32 cellular contexts compared by ENCODE assay signal in genomic region chr17:80466188-80466705, GRCh38. TPM values are rescaled to one million over a fixed set of nuclear protein-coding genes. Genes with fewer than 3 reads are reported as not detected.
"Had no signal": no experiment of that assay in that cellular context is flagged by ENCODE, and none has a peak within 500 bp of the region (broad histone marks: within the 10 kb centered on the region; RNA-seq: fewer than 3 reads in every experiment).

No MANE protein-coding gene starts in this region.

- H3K4me3 Mint-ChIP-seq: activated CD4-positive, alpha-beta memory T cell treated with anti-CD3 and anti-CD28 coated beads, Interleukin-2, amount 10 ng/mL, durations not matched to agents 7 days and 5 days; activated CD4-positive, alpha-beta T cell treated with anti-CD3 and anti-CD28 coated beads for 36 hours; activated CD4-positive, alpha-beta T cell treated with anti-CD3 and anti-CD28 coated beads, Interleukin-2, amount 10 ng/mL, durations not matched to agents 24 days and 14 days; activated naive CD4-positive, alpha-beta T cell treated with anti-CD3 and anti-CD28 coated beads, Interleukin-2, amount 10 ng/mL, durations not matched to agents 7 days and 5 days; activated naive CD8-positive, alpha-beta T cell treated with anti-CD3 and anti-CD28 coated beads, Interleukin-2, amount 10 ng/mL, durations not matched to agents 7 days and 5 days; activated T-cell treated with anti-CD3 and anti-CD28 coated beads, Interleukin-2, amount 50 U/mL, for 24 hours; activated T-cell treated with anti-CD3 and anti-CD28 coated beads, Interleukin-2, amount 50 U/mL, for 72 hours; T-helper 17 cell; T-helper 2 cell treated with Interferon-gamma antibody and Interleukin-4, amounts not matched to agents 5 μg/mL and 100 μg/mL, for 36 hours had no signal

- H3K9me3 ChIP-seq: ascending aorta, breast epithelium, colonic mucosa, esophagus squamous epithelium, gastroesophageal sphincter, heart right ventricle had no signal

- H3K4me1 ChIP-seq: ascending aorta, breast epithelium, colonic mucosa, esophagus squamous epithelium had no signal

- H3K27ac ChIP-seq: ascending aorta, breast epithelium, cardiac muscle cell, colonic mucosa, epithelial cell of prostate, esophagus squamous epithelium, gastroesophageal sphincter, heart right ventricle had no signal

- H3K36me3 Mint-ChIP-seq: activated naive CD8-positive, alpha-beta T cell treated with anti-CD3 and anti-CD28 coated beads, Interleukin-2, amount 10 ng/mL, durations not matched to agents 7 days and 5 days; brain had no signal

- ATAC-seq: activated CD4-positive, alpha-beta T cell treated with anti-CD3 and anti-CD28 coated beads for 36 hours; activated T-cell treated with anti-CD3 and anti-CD28 coated beads, Interleukin-2, amount 50 U/mL, for 72 hours; gastroesophageal sphincter; heart right ventricle; T-helper 17 cell had no signal

- H3K4me1 Mint-ChIP-seq: activated CD4-positive, alpha-beta memory T cell treated with anti-CD3 and anti-CD28 coated beads, Interleukin-2, amount 10 ng/mL, durations not matched to agents 7 days and 5 days; activated CD4-positive, alpha-beta T cell treated with anti-CD3 and anti-CD28 coated beads for 36 hours; T-helper 17 cell had no signal

- DNase-seq: activated CD4-positive, alpha-beta memory T cell treated with anti-CD3 and anti-CD28 coated beads, Interleukin-2, amount 10 ng/mL, durations not matched to agents 7 days and 5 days; activated CD4-positive, alpha-beta T cell treated with anti-CD3 and anti-CD28 coated beads for 36 hours; activated CD4-positive, alpha-beta T cell treated with anti-CD3 and anti-CD28 coated beads, Interleukin-2, amount 10 ng/mL, durations not matched to agents 24 days and 14 days; activated CD4-positive, alpha-beta T cell treated with anti-CD3 and anti-CD28 coated beads, Interleukin-2, amount 50 U/mL, for 4 hours; activated CD4-positive, CD25-positive, alpha-beta regulatory T cell; activated CD4-positive, CD25-positive, alpha-beta regulatory T cell treated with anti-CD3 and anti-CD28 coated beads, Interleukin-2, amount 50 U/mL, for 72 hours; activated CD8-positive, alpha-beta memory T cell treated with anti-CD3 and anti-CD28 coated beads, Interleukin-2, amount 50 U/mL, for 48 hours; activated gamma-delta T cell; activated naive CD4-positive, alpha-beta T cell; activated naive CD4-positive, alpha-beta T cell treated with anti-CD3 and anti-CD28 coated beads, Interleukin-2, amount 10 ng/mL, durations not matched to agents 7 days and 5 days; activated naive CD8-positive, alpha-beta T cell treated with anti-CD3 and anti-CD28 coated beads, Interleukin-2, amount 10 ng/mL, durations not matched to agents 7 days and 5 days; activated T-cell treated with anti-CD3 and anti-CD28 coated beads for 4 hours; activated T-cell treated with anti-CD3 and anti-CD28 coated beads, Interleukin-2, amount 50 U/mL, for 24 hours; activated T-cell treated with anti-CD3 and anti-CD28 coated beads, Interleukin-2, amount 50 U/mL, for 72 hours; central memory CD4-positive, alpha-beta T cell; cerebellar nuclear complex; colonic mucosa; effector CD8-positive, alpha-beta T cell; esophagus squamous epithelium; foreskin melanocyte; heart right ventricle; T-helper 17 cell; T1000 had no signal

- H3K27ac Mint-ChIP-seq: activated CD4-positive, alpha-beta memory T cell treated with anti-CD3 and anti-CD28 coated beads, Interleukin-2, amount 10 ng/mL, durations not matched to agents 7 days and 5 days; activated CD4-positive, alpha-beta T cell treated with anti-CD3 and anti-CD28 coated beads for 36 hours; activated CD4-positive, alpha-beta T cell treated with anti-CD3 and anti-CD28 coated beads, Interleukin-2, amount 10 ng/mL, durations not matched to agents 24 days and 14 days; activated naive CD4-positive, alpha-beta T cell treated with anti-CD3 and anti-CD28 coated beads, Interleukin-2, amount 10 ng/mL, durations not matched to agents 7 days and 5 days; activated naive CD4-positive, alpha-beta T cell treated with anti-CD3 and anti-CD28 coated beads, Interleukin-2, amount 50 U/mL, for 72 hours; activated naive CD8-positive, alpha-beta T cell treated with anti-CD3 and anti-CD28 coated beads, Interleukin-2, amount 10 ng/mL, durations not matched to agents 7 days and 5 days; activated T-cell treated with anti-CD3 and anti-CD28 coated beads, Interleukin-2, amount 50 U/mL, for 24 hours; activated T-cell treated with anti-CD3 and anti-CD28 coated beads, Interleukin-2, amount 50 U/mL, for 72 hours; T-helper 17 cell; T-helper 2 cell treated with Interferon-gamma antibody and Interleukin-4, amounts not matched to agents 5 μg/mL and 100 μg/mL, for 36 hours had no signal

- H3K4me3 ChIP-seq: ascending aorta, breast epithelium, cardiac muscle cell, colonic mucosa, esophagus squamous epithelium, gastroesophageal sphincter, heart right ventricle had no signal

- H3K36me3 ChIP-seq: ascending aorta, breast epithelium, cardiac muscle cell, colonic mucosa, esophagus squamous epithelium, gastroesophageal sphincter, heart right ventricle had no signal

- H3K9me3 Mint-ChIP-seq: activated CD4-positive, alpha-beta memory T cell treated with anti-CD3 and anti-CD28 coated beads, Interleukin-2, amount 10 ng/mL, durations not matched to agents 7 days and 5 days; activated CD4-positive, alpha-beta T cell treated with anti-CD3 and anti-CD28 coated beads, Interleukin-2, amount 10 ng/mL, durations not matched to agents 24 days and 14 days; activated naive CD4-positive, alpha-beta T cell treated with anti-CD3 and anti-CD28 coated beads, Interleukin-2, amount 10 ng/mL, durations not matched to agents 7 days and 5 days; activated naive CD4-positive, alpha-beta T cell treated with anti-CD3 and anti-CD28 coated beads, Interleukin-2, amount 50 U/mL, for 72 hours; activated naive CD8-positive, alpha-beta T cell treated with anti-CD3 and anti-CD28 coated beads, Interleukin-2, amount 10 ng/mL, durations not matched to agents 7 days and 5 days; activated T-cell treated with anti-CD3 and anti-CD28 coated beads, Interleukin-2, amount 50 U/mL, for 24 hours; activated T-cell treated with anti-CD3 and anti-CD28 coated beads, Interleukin-2, amount 50 U/mL, for 72 hours; brain; T-helper 2 cell treated with Interferon-gamma antibody and Interleukin-4, amounts not matched to agents 5 μg/mL and 100 μg/mL, for 36 hours had no signal

RNA-seq across cellular contexts. Expression of gene NPTX1, which starts 10.2 kb away (rescaled TPM):
- total RNA-seq: ascending aorta, cardiac muscle cell, endothelial cell of umbilical vein, heart right ventricle had no signal
- polyA plus RNA-seq: cardiac muscle cell had no signal
